ENCODE assay signal across 11 cellular contexts in genomic region chr6:152386131-152386530, GRCh38.
"Had no signal": no experiment of that assay in that cellular context is flagged by ENCODE, and none has a peak within 500 bp of the region (broad histone marks: within the 10 kb centered on the region; RNA-seq: fewer than 3 reads in every experiment).

No MANE protein-coding gene starts in this region.

- H3K36me3 ChIP-seq: right lobe of liver, tibial nerve had no signal

- ATAC-seq: activated T-cell treated with anti-CD3 and anti-CD28 coated beads, Interleukin-2, amount 50 U/mL, for 4 hours; esophagus mucosa; naive thymus-derived CD4-positive, alpha-beta T cell; right lobe of liver; stimulated activated memory B cell treated with anti-CD40 and anti-IgM and Interleukin-4, amounts not matched to agents 10 μg/mL and 1 μg/mL and 100 μg/mL, for 72 hours had no signal

- H3K27me3 ChIP-seq: right lobe of liver, tibial nerve had no signal

- DNase-seq: activated CD4-positive, alpha-beta memory T cell treated with anti-CD3 and anti-CD28 coated beads for 36 hours; activated effector memory CD4-positive, alpha-beta T cell treated with anti-CD3 and anti-CD28 coated beads, Interleukin-2, amount 50 U/mL, for 16 hours; activated T-cell treated with anti-CD3 and anti-CD28 coated beads, Interleukin-2, amount 50 U/mL, for 4 hours; hypothalamus; mammary epithelial cell; naive thymus-derived CD4-positive, alpha-beta T cell; nucleus accumbens; right lobe of liver had no signal

- H3K4me1 ChIP-seq: right lobe of liver had no signal

- H3K4me3 ChIP-seq: right lobe of liver, tibial nerve had no signal

- H3K27ac ChIP-seq: right lobe of liver, tibial nerve had no signal

- H3K9me3 ChIP-seq: right lobe of liver, tibial nerve had no signal
